In the genomic region with DNA sequence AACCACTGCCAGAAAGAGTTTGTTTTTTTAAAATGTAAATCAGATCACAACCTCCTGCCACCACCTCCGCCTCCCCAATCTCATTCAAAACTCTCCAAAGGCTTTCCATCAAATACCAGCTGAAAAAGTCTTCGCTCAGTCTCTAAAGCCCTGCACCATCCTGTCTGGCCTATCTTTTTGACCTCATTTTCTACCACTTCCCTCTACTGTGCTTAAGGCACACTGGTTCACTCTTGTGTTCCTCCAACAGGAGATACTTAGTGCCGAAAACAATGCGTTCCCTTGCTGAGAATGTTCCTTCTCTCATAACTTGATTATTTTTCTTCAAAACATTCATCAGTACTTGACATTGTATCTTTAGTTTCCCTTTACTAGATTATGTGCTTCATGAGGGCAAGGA, we compare ENCODE assay signal across 17 cellular contexts. TPM values are rescaled to one million over a fixed set of nuclear protein-coding genes. Genes with fewer than 3 reads are reported as not detected.
DNase-seq lines count a peak whose midpoint lies in the region; ATAC-seq and TF ChIP-seq lines count a peak whose summit lies in the region.
"Had no signal": no experiment of that assay in that cellular context is flagged by ENCODE, and none has a peak within 500 bp of the region (broad histone marks: within the 10 kb centered on the region; RNA-seq: fewer than 3 reads in every experiment).

No MANE protein-coding gene starts in this region.

- H3K4me2 ChIP-seq in GM23338 (peak overlapping the region; percentile 82), hepatocyte (peak overlapping the region; percentile 92)

- H3F3A ChIP-seq in GM23338 (replicated peaks; ENCODE audit: low read depth): no peaks in the 10 kb centered on the region; the same call in 1 of the 2 replicates

- H2AFZ ChIP-seq in GM23338 (no peak overlapping the region), hepatocyte (no peak overlapping the region)

- H3K9me2 ChIP-seq in GM23338 (ENCODE audit: insufficient read depth) (no peaks in the 10 kb centered on the region), hepatocyte (replicated peaks; ENCODE audit: insufficient read depth) (no peaks in the 10 kb centered on the region)

- H3K4me1 Mint-ChIP-seq in GM23338: peaks cover 22% of the 10 kb centered on the region

- H3K79me2 ChIP-seq in GM23338 (replicated peaks; ENCODE audit: insufficient read depth) (peaks cover 79% of the 10 kb centered on the region), hepatocyte (peaks cover 78% of the 10 kb centered on the region)

- peak overlapping the region; percentile 12; the same call in 1 of the 2 replicates for H3K27ac ChIP-seq in GM23338 (ENCODE audit: low read depth)
- peak overlapping the region; percentile 63 for H3K27ac ChIP-seq in hepatocyte
- H3K27ac ChIP-seq: uterus had no signal

- H3K36me3 ChIP-seq in GM23338 (ENCODE audit: insufficient read depth) (no peaks in the 10 kb centered on the region), hepatocyte (replicated peaks; ENCODE audit: insufficient read depth, low read depth) (no peaks in the 10 kb centered on the region)
- H3K36me3 ChIP-seq: pancreas, uterus had no signal

- H3K27me3 Mint-ChIP-seq in GM23338 (ENCODE audit: insufficient read depth, low read depth, poor library complexity): no peaks in the 10 kb centered on the region
- H3K27me3 Mint-ChIP-seq: activated CD8-positive, alpha-beta memory T cell treated with anti-CD3 and anti-CD28 coated beads, Interleukin-2, amount 10 ng/mL, durations not matched to agents 7 days and 5 days had no signal

- H3K9me3 ChIP-seq in hepatocyte (ENCODE audit: low read depth): no peaks in the 10 kb centered on the region
- H3K9me3 ChIP-seq: pancreas, uterus had no signal

- no peaks in the 10 kb centered on the region; the same call in 1 of the 3 replicates for H3K36me3 Mint-ChIP-seq in GM23338 (ENCODE audit: low read depth)

- H3K9me3 Mint-ChIP-seq in GM23338: no peaks in the 10 kb centered on the region; the same call in 2 of the 3 replicates
- H3K9me3 Mint-ChIP-seq: activated naive CD4-positive, alpha-beta T cell treated with anti-CD3 and anti-CD28 coated beads for 36 hours had no signal

- H3K27ac Mint-ChIP-seq in GM23338: no peak overlapping the region
- H3K27ac Mint-ChIP-seq: activated CD8-positive, alpha-beta memory T cell treated with anti-CD3 and anti-CD28 coated beads, Interleukin-2, amount 10 ng/mL, durations not matched to agents 7 days and 5 days; activated naive CD4-positive, alpha-beta T cell treated with anti-CD3 and anti-CD28 coated beads for 36 hours had no signal

- 97% methylated on average over 4 of the region's 4 CpGs for WGBS in hepatocyte (ENCODE audit: low lambda C conversion rate, missing lambda C conversion rate)

- no peaks in the 10 kb centered on the region for H3K27me3 ChIP-seq in GM23338 (ENCODE audit: insufficient read depth)
- no peaks in the 10 kb centered on the region for H3K27me3 ChIP-seq in hepatocyte
- H3K27me3 ChIP-seq: pancreas, uterus had no signal

- peak; percentile 39 for DNase-seq in AML-193 (lab: John Stamatoyannopoulos, UW)
- DNase-seq in GM23338 (ENCODE audit: low spot score): no peak
- peak; percentile 44 for DNase-seq in OCI-M1 (lab: John Stamatoyannopoulos, UW)
- no peak for DNase-seq in hepatocyte (ENCODE audit: low spot score)
- no peak for DNase-seq in NOMO-1 (lab: John Stamatoyannopoulos, UW; ENCODE audit: unreplicated experiment in 2 of 2)
- DNase-seq in NCI-H446 (lab: John Stamatoyannopoulos, UW): no peak
- DNase-seq in NCI-H1417 (lab: John Stamatoyannopoulos, UW): no peak
- DNase-seq: activated CD8-positive, alpha-beta memory T cell treated with anti-CD3 and anti-CD28 coated beads, Interleukin-2, amount 10 ng/mL, durations not matched to agents 7 days and 5 days; activated naive CD4-positive, alpha-beta T cell treated with anti-CD3 and anti-CD28 coated beads for 36 hours; DMS79; GOT3; midbrain; NCI-H1092 treated with DMSO at 0.1 percent for 48 hours; pancreas; stimulated activated CD8-positive, alpha-beta memory T cell treated with anti-CD3 and anti-CD28 coated beads, Interleukin-4, amount 100 ng/mL, for 48 hours; uterus had no signal

- H3K4me1 ChIP-seq in GM23338 (ENCODE audit: insufficient read depth) (peaks cover 42% of the 10 kb centered on the region), hepatocyte (ENCODE audit: insufficient read depth) (peaks cover 27% of the 10 kb centered on the region)
- H3K4me1 ChIP-seq: uterus had no signal

- H3K4me3 Mint-ChIP-seq in GM23338: no peak overlapping the region
- H3K4me3 Mint-ChIP-seq: activated CD8-positive, alpha-beta memory T cell treated with anti-CD3 and anti-CD28 coated beads, Interleukin-2, amount 10 ng/mL, durations not matched to agents 7 days and 5 days; activated naive CD4-positive, alpha-beta T cell treated with anti-CD3 and anti-CD28 coated beads for 36 hours had no signal

- peaks cover 40% of the 10 kb centered on the region for H4K20me1 ChIP-seq in GM23338 (replicated peaks; ENCODE audit: insufficient read depth)
- peaks cover 49% of the 10 kb centered on the region for H4K20me1 ChIP-seq in hepatocyte (ENCODE audit: insufficient read depth, poor library complexity, severe bottlenecking)

- no peak for TF ChIP-seq CTCF in GM23338 (conservative IDR thresholded peaks at IDR 0.05; ENCODE audit: low read depth in 2 of 2)
- no peak for TF ChIP-seq CTCF in hepatocyte (IDR thresholded peaks at IDR 0.05; ENCODE audit: poor library complexity)

- ATAC-seq in GM23338: no peak
- ATAC-seq in GM18520 (IDR thresholded peaks at IDR 0.05; ENCODE audit: unreplicated experiment): no peak
- ATAC-seq: activated CD8-positive, alpha-beta memory T cell treated with anti-CD3 and anti-CD28 coated beads, Interleukin-2, amount 10 ng/mL, durations not matched to agents 7 days and 5 days; pancreas had no signal

- H3K4me3 ChIP-seq in GM23338 (peak overlapping the region; percentile 77), hepatocyte (no peak overlapping the region)
- H3K4me3 ChIP-seq: uterus had no signal

TF ChIP-seq in GM23338, 12 proteins besides CTCF, POLR2A, EP300 and RAD21 (continues in another document):
- TF ChIP-seq EZH2phosphoT487 (IDR thresholded peaks at IDR 0.05; ENCODE audit: unreplicated experiment) (no peak), STAT1 (IDR thresholded peaks at IDR 0.05; ENCODE audit: unreplicated experiment) (no peak), CREB1 (CRISPR knock-in tag; IDR thresholded peaks at IDR 0.05; ENCODE audit: low read depth) (no peak), REST (IDR thresholded peaks at IDR 0.05; ENCODE audit: unreplicated experiment) (no peak)

RNA-seq across cellular contexts. Expression of gene BTBD1, which starts 3.5 kb away (rescaled TPM):
- total RNA-seq in GM23338 (2014; rRNA removed; shearing (Covaris generic)): 66.1 and 70.3 TPM in 2 replicates
- polyA plus RNA-seq in GM23338 (2016; fragmentation: Nextera tagmentation; extraction: Ambion mirVana) (11.5 and 12.6 TPM in 2 replicates), hepatocyte (42.2 and 43.8 TPM in 2 replicates)
- total RNA-seq in hepatocyte: 91.0 and 93.0 TPM in 2 replicates

RNA-seq across cellular contexts. Expression of gene TM6SF1, which starts 43.9 kb away (rescaled TPM):
- total RNA-seq in GM23338 (2014; rRNA removed; shearing (Covaris generic)): 0.80 and 1.8 TPM in 2 replicates
- polyA plus RNA-seq in GM23338 (2016; fragmentation: Nextera tagmentation; extraction: Ambion mirVana): 1.5 TPM in 1 of 2 replicates, not detected in the other
- 0.20 and 0.52 TPM in 2 replicates for total RNA-seq in hepatocyte
- 0.35 TPM in 1 of 2 replicates, not detected in the other for polyA plus RNA-seq in hepatocyte

RNA-seq across cellular contexts. Expression of gene C15orf40, which starts 52.1 kb away (rescaled TPM):
- 4.0 and 7.3 TPM in 2 replicates for total RNA-seq in GM23338 (2014; rRNA removed; shearing (Covaris generic))
- 22.1 and 26.3 TPM in 2 replicates for polyA plus RNA-seq in GM23338 (2016; fragmentation: Nextera tagmentation; extraction: Ambion mirVana)
- 7.5 and 12.2 TPM in 2 replicates for total RNA-seq in hepatocyte
- 29.1 and 31.4 TPM in 2 replicates for polyA plus RNA-seq in hepatocyte

Comparison
In these comparisons a context has a peak if more than half of its experiments do, and no peak if none do; other contexts are left out.
1. DNase-seq: peak in AML-193 (2 of 2) and OCI-M1 (single experiment); none in GM23338 (single experiment), hepatocyte (single experiment), NOMO-1 (0 of 2), NCI-H446 (0 of 2) and NCI-H1417 (0 of 3).